27 cellular contexts compared by ENCODE assay signal in the genomic region with DNA sequence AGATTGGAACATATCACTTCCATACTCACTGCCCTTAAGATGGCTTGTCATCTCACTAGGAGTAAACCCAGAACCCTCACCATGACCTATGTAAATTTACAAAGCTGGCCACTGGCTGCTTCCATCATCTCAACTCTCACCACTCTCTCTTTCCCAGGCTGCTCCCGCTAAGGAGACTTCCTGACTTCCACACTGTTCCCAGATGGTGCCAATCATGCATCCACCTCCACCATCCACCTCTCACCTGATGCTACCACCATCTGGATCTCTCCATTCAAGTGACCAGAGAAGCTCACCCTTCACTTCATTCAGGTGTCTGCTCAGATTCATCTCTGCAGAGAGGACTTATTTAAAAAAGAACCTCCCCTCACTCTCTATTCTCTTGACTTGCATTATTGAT.
"Had no signal": no experiment of that assay in that cellular context is flagged by ENCODE, and none has a peak within 500 bp of the region (broad histone marks: within the 10 kb centered on the region; RNA-seq: fewer than 3 reads in every experiment).

No MANE protein-coding gene starts in this region.

- H3K9me3 Mint-ChIP-seq: stimulated activated effector memory CD8-positive, alpha-beta T cell treated with anti-CD3 and anti-CD28 coated beads, Interleukin-12 subunit alpha, Interleukin-12 subunit beta, amount 100 ng/mL, for 72 hours; stimulated activated memory B cell treated with anti-CD40 and anti-IgM and Interleukin-4, amounts not matched to agents 10 μg/mL and 1 μg/mL and 100 μg/mL, for 72 hours; stimulated activated naive B cell treated with anti-CD40 and anti-IgM and Interleukin-4, amounts not matched to agents 10 μg/mL and 1 μg/mL and 100 μg/mL, for 72 hours; stimulated activated naive CD8-positive, alpha-beta T cell treated with anti-CD3 and anti-CD28 coated beads, Interleukin-15, amount 100 ng/mL, for 72 hours; stimulated activated naive CD8-positive, alpha-beta T cell treated with anti-CD3 and anti-CD28 coated beads, Interleukin-15, Interleukin-2, amounts not matched to agents 100 ng/mL and 50 ng/mL, for 24 hours; type B pancreatic cell had no signal

- ATAC-seq: stimulated activated effector memory CD8-positive, alpha-beta T cell treated with anti-CD3 and anti-CD28 coated beads, Interleukin-12 subunit alpha, Interleukin-12 subunit beta, amount 100 ng/mL, for 72 hours; stimulated activated memory B cell treated with anti-CD40 and anti-IgM and Interleukin-4, amounts not matched to agents 10 μg/mL and 1 μg/mL and 100 μg/mL, for 72 hours; stimulated activated naive B cell treated with anti-CD40 and anti-IgM and Interleukin-4, amounts not matched to agents 10 μg/mL and 1 μg/mL and 100 μg/mL, for 72 hours; stimulated activated naive CD8-positive, alpha-beta T cell treated with anti-CD3 and anti-CD28 coated beads, Interleukin-15, amount 100 ng/mL, for 72 hours; stimulated activated naive CD8-positive, alpha-beta T cell treated with anti-CD3 and anti-CD28 coated beads, Interleukin-15, Interleukin-2, amounts not matched to agents 100 U/mL and 50 U/mL, for 24 hours; upper lobe of right lung had no signal

- H3K27me3 Mint-ChIP-seq: stimulated activated memory B cell treated with anti-CD40 and anti-IgM and Interleukin-4, amounts not matched to agents 10 μg/mL and 1 μg/mL and 100 μg/mL, for 72 hours had no signal

- H3K36me3 Mint-ChIP-seq: stimulated activated effector memory CD8-positive, alpha-beta T cell treated with anti-CD3 and anti-CD28 coated beads, Interleukin-12 subunit alpha, Interleukin-12 subunit beta, amount 100 ng/mL, for 72 hours; stimulated activated memory B cell treated with anti-CD40 and anti-IgM and Interleukin-4, amounts not matched to agents 10 μg/mL and 1 μg/mL and 100 μg/mL, for 72 hours; stimulated activated naive B cell treated with anti-CD40 and anti-IgM and Interleukin-4, amounts not matched to agents 10 μg/mL and 1 μg/mL and 100 μg/mL, for 72 hours; type B pancreatic cell had no signal

- H3K27ac Mint-ChIP-seq: stimulated activated effector memory CD8-positive, alpha-beta T cell treated with anti-CD3 and anti-CD28 coated beads, Interleukin-12 subunit alpha, Interleukin-12 subunit beta, amount 100 ng/mL, for 72 hours; stimulated activated memory B cell treated with anti-CD40 and anti-IgM and Interleukin-4, amounts not matched to agents 10 μg/mL and 1 μg/mL and 100 μg/mL, for 72 hours; stimulated activated naive B cell treated with anti-CD40 and anti-IgM and Interleukin-4, amounts not matched to agents 10 μg/mL and 1 μg/mL and 100 μg/mL, for 72 hours; stimulated activated naive CD8-positive, alpha-beta T cell treated with anti-CD3 and anti-CD28 coated beads, Interleukin-15, amount 100 ng/mL, for 72 hours; stimulated activated naive CD8-positive, alpha-beta T cell treated with anti-CD3 and anti-CD28 coated beads, Interleukin-15, Interleukin-2, amounts not matched to agents 100 ng/mL and 50 ng/mL, for 24 hours; type B pancreatic cell had no signal

- H3K4me1 Mint-ChIP-seq: stimulated activated effector memory CD8-positive, alpha-beta T cell treated with anti-CD3 and anti-CD28 coated beads, Interleukin-12 subunit alpha, Interleukin-12 subunit beta, amount 100 ng/mL, for 72 hours; stimulated activated memory B cell treated with anti-CD40 and anti-IgM and Interleukin-4, amounts not matched to agents 10 μg/mL and 1 μg/mL and 100 μg/mL, for 72 hours; stimulated activated naive B cell treated with anti-CD40 and anti-IgM and Interleukin-4, amounts not matched to agents 10 μg/mL and 1 μg/mL and 100 μg/mL, for 72 hours; stimulated activated naive CD8-positive, alpha-beta T cell treated with anti-CD3 and anti-CD28 coated beads, Interleukin-15, amount 100 ng/mL, for 72 hours had no signal

- H3K4me3 Mint-ChIP-seq: stimulated activated effector memory CD8-positive, alpha-beta T cell treated with anti-CD3 and anti-CD28 coated beads, Interleukin-12 subunit alpha, Interleukin-12 subunit beta, amount 100 ng/mL, for 72 hours; stimulated activated memory B cell treated with anti-CD40 and anti-IgM and Interleukin-4, amounts not matched to agents 10 μg/mL and 1 μg/mL and 100 μg/mL, for 72 hours; stimulated activated naive B cell treated with anti-CD40 and anti-IgM and Interleukin-4, amounts not matched to agents 10 μg/mL and 1 μg/mL and 100 μg/mL, for 72 hours; stimulated activated naive CD8-positive, alpha-beta T cell treated with anti-CD3 and anti-CD28 coated beads, Interleukin-15, amount 100 ng/mL, for 72 hours; stimulated activated naive CD8-positive, alpha-beta T cell treated with anti-CD3 and anti-CD28 coated beads, Interleukin-15, Interleukin-2, amounts not matched to agents 100 ng/mL and 50 ng/mL, for 24 hours; type B pancreatic cell had no signal

- DNase-seq: stimulated activated CD4-positive, alpha-beta T cell treated with anti-CD3 and anti-CD28 coated beads, Interleukin-4, amount 100 ng/mL, for 1 hour; stimulated activated CD4-positive, alpha-beta T cell treated with anti-CD3 and anti-CD28 coated beads, Interleukin-4, amount 100 ng/mL, for 24 hours; stimulated activated CD4-positive, alpha-beta T cell treated with anti-CD3 and anti-CD28 coated beads, Interleukin-4, amount 100 ng/mL, for 4 hours; stimulated activated CD8-positive, alpha-beta memory T cell treated with anti-CD3 and anti-CD28 coated beads, Interleukin-4, amount 100 ng/mL, for 48 hours; stimulated activated naive B cell treated with anti-CD40 and anti-IgM and Interleukin-4, amounts not matched to agents 10 μg/mL and 1 μg/mL and 100 μg/mL, for 72 hours; stimulated activated naive CD4-positive, alpha-beta T cell; stimulated activated naive CD4-positive, alpha-beta T cell treated with Interleukin-2 at 50 U/mL for 16 hours; stimulated activated naive CD8-positive, alpha-beta T cell treated with anti-CD3 and anti-CD28 coated beads, Interleukin-15, amount 100 ng/mL, for 72 hours; stimulated activated naive CD8-positive, alpha-beta T cell treated with anti-CD3 and anti-CD28 coated beads, Interleukin-15, Interleukin-2, amounts not matched to agents 100 U/mL and 50 U/mL, for 24 hours; stomach; substantia nigra; testis; thyroid gland; tibial artery; transverse colon; trophoblast cell; upper lobe of left lung; upper lobe of right lung; uterus had no signal

- H3K27ac ChIP-seq: stomach, suprapubic skin, testis, thoracic aorta, thyroid gland, tibial artery, tibial nerve, upper lobe of left lung, upper lobe of right lung, uterus, vagina had no signal
